In the genomic region with DNA sequence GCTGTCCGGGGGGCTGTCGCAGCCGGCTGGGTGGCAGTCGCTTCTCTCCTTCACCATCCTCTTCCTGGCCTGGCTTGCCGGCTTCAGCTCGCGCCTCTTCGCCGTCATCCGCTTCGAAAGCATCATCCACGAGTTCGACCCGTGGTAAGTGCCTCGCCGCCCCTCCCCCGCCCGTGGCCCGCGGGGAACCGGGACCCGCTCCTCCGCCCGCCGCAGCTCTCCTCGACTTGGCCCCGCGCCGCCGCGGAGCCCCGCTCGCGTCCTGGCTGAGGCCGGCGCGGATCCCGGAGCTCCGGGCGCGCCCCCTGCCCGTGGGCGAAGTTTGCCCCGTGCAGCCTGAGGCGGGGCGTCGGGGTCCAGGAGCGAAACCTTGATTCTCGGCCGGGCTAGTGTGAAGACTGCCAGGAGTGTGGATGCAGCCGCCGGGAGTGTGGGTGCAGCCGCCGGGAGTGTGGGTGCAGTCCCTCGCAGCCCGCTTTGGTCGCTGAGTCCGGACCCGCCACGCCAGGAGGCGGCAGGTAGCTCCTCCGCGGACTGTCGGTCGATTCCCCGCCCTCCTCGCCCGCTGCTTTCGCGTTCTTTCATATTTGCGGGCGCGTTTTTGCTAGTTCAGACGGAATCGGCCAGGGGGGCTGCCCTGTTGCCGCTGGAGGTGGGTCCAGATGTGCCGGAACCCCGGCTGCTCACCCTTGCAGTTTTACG, we compare ENCODE assay signal across 8 cellular contexts. TPM values are rescaled to one million over a fixed set of nuclear protein-coding genes. Genes with fewer than 3 reads are reported as not detected.
DNase-seq lines count a peak whose midpoint lies in the region; ATAC-seq and TF ChIP-seq lines count a peak whose summit lies in the region.

No MANE protein-coding gene starts in this region.

- peak; percentile 48 for DNase-seq in ACHN
- DNase-seq in T-helper 2 cell treated with Interferon-gamma antibody and Interleukin-4, amounts not matched to agents 5 μg/mL and 100 μg/mL, for 36 hours (ENCODE audit: low spot score): peak; percentile 52
- DNase-seq in body of pancreas: peak; percentile 53 to 69 (median 59)
- peak; percentile 24 for DNase-seq in iPS-NIHi7 (ENCODE audit: extremely low spot score)
- peak; percentile 12 to 39 for DNase-seq in stimulated activated CD4-positive, alpha-beta T cell treated with anti-CD3 and anti-CD28 coated beads, Interleukin-12 subunit alpha, Interleukin-12 subunit beta, amount 100 ng/mL, for 24 hours (ENCODE audit: low read depth in 2 of 2)
- no peak for DNase-seq in DMS79 treated with DMSO at 0.1 percent for 48 hours (lab: John Stamatoyannopoulos, UW)

- peak overlapping the region; percentile 94 to 99 for H3K4me3 ChIP-seq in body of pancreas

- no peaks in the 10 kb centered on the region for H3K36me3 ChIP-seq in body of pancreas (replicated peaks in 1 of 2; ENCODE audit: insufficient read depth in 1 of 2, low read depth in 2 of 2)

- H3K36me3 Mint-ChIP-seq in T-helper 2 cell treated with Interferon-gamma antibody and Interleukin-4, amounts not matched to agents 5 μg/mL and 100 μg/mL, for 36 hours (ENCODE audit: low read depth): peaks cover 32% of the 10 kb centered on the region

- peaks cover 46% of the 10 kb centered on the region for H3K4me1 ChIP-seq in body of pancreas

- H3K27me3 ChIP-seq in body of pancreas: no peaks in the 10 kb centered on the region

- no peaks in the 10 kb centered on the region for H3K27me3 Mint-ChIP-seq in T-helper 2 cell treated with Interferon-gamma antibody and Interleukin-4, amounts not matched to agents 5 μg/mL and 100 μg/mL, for 36 hours (ENCODE audit: low read depth)

- H3K27ac ChIP-seq in body of pancreas: peak overlapping the region; percentile 92 to 99 (median 96)

- H3K27ac Mint-ChIP-seq in T-helper 2 cell treated with Interferon-gamma antibody and Interleukin-4, amounts not matched to agents 5 μg/mL and 100 μg/mL, for 36 hours: peak overlapping the region; percentile 99

- no peaks in the 10 kb centered on the region for H3K9me3 Mint-ChIP-seq in T-helper 2 cell treated with Interferon-gamma antibody and Interleukin-4, amounts not matched to agents 5 μg/mL and 100 μg/mL, for 36 hours

- peak; percentile 2 for ATAC-seq in GM19023 (IDR thresholded peaks at IDR 0.05; ENCODE audit: unreplicated experiment)
- peak; percentile 1 for ATAC-seq in HG03342 (IDR thresholded peaks at IDR 0.05; ENCODE audit: unreplicated experiment)
- peak; percentile 1 for ATAC-seq in body of pancreas

- peak overlapping the region; percentile 99 for H3K4me3 Mint-ChIP-seq in T-helper 2 cell treated with Interferon-gamma antibody and Interleukin-4, amounts not matched to agents 5 μg/mL and 100 μg/mL, for 36 hours

- no peaks in the 10 kb centered on the region for H3K9me3 ChIP-seq in body of pancreas

- peak in 4 of 7 experiments; percentile 10 to 17 (median 14) for TF ChIP-seq CTCF in body of pancreas (IDR thresholded peaks at IDR 0.05)

- in situ Hi-C loops in ACHN (cut with HindIII; ENCODE audit: low pct_ligation_motif_present, low pct_unique_long_range_greater_than_20kb, low sequenced_read_pairs): no loop called here

- 0% methylated on average over 19 to 70 of the region's 79 CpGs for WGBS in body of pancreas, 2 donors

- H3K4me1 Mint-ChIP-seq in T-helper 2 cell treated with Interferon-gamma antibody and Interleukin-4, amounts not matched to agents 5 μg/mL and 100 μg/mL, for 36 hours (ENCODE audit: low read depth): peaks cover 31% of the 10 kb centered on the region

- no peak for TF ChIP-seq POLR2A in body of pancreas (IDR thresholded peaks at IDR 0.05)

- intact Hi-C loops in body of pancreas (cut with DNase I): no loop called here

RNA-seq across cellular contexts. Expression of a gene that starts 0.6 kb away (rescaled TPM):
- total RNA-seq in body of pancreas: 10 to 100 TPM; 44.5 to 65.1 TPM
